In the genomic region with DNA sequence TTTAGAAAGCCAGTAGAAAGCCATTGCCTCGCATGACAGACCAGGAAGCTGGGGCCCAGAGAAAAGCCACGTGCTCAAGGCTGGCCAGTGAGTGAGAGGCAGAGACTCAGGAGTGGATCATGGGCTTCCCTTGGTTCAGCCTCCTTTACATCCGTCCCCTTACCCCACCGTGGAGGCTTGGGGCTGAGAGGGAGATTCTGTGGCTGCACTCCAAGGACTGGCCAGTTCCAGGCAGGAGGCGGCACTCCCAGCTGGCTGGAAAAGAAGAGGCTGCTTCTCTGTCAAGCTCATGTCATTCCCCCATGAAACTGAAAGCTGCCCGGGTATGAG, we compare ENCODE assay signal across 1 cellular context.
TF ChIP-seq lines count a peak whose summit lies in the region.

No MANE protein-coding gene starts in this region.

TF ChIP-seq in GM23338, 12 proteins besides CTCF, POLR2A, EP300 and RAD21 (continued from another document):
- TF ChIP-seq, protein P1, sequence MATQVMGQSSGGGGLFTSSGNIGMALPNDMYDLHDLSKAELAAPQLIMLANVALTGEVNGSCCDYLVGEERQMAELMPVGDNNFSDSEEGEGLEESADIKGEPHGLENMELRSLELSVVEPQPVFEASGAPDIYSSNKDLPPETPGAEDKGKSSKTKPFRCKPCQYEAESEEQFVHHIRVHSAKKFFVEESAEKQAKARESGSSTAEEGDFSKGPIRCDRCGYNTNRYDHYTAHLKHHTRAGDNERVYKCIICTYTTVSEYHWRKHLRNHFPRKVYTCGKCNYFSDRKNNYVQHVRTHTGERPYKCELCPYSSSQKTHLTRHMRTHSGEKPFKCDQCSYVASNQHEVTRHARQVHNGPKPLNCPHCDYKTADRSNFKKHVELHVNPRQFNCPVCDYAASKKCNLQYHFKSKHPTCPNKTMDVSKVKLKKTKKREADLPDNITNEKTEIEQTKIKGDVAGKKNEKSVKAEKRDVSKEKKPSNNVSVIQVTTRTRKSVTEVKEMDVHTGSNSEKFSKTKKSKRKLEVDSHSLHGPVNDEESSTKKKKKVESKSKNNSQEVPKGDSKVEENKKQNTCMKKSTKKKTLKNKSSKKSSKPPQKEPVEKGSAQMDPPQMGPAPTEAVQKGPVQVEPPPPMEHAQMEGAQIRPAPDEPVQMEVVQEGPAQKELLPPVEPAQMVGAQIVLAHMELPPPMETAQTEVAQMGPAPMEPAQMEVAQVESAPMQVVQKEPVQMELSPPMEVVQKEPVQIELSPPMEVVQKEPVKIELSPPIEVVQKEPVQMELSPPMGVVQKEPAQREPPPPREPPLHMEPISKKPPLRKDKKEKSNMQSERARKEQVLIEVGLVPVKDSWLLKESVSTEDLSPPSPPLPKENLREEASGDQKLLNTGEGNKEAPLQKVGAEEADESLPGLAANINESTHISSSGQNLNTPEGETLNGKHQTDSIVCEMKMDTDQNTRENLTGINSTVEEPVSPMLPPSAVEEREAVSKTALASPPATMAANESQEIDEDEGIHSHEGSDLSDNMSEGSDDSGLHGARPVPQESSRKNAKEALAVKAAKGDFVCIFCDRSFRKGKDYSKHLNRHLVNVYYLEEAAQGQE (IDR thresholded peaks at IDR 0.05; ENCODE audit: unreplicated experiment) = no peak
TF ChIP-seq in GM23338: peak in this region for 0.
